Comparison of ENCODE assay signal across 8 cellular contexts in genomic region chr3:142027295-142027694, GRCh38.
DNase-seq lines count a peak whose midpoint lies in the region; ATAC-seq and TF ChIP-seq lines count a peak whose summit lies in the region.

No MANE protein-coding gene starts in this region.

- H3K4me3 ChIP-seq in PC-9: peak overlapping the region; percentile 39
- peak overlapping the region; percentile 62 for H3K4me3 ChIP-seq in fibroblast of mammary gland (ENCODE audit: control insufficient read depth, low read depth, low read length)
- H3K4me3 ChIP-seq in skeletal muscle satellite cell (ENCODE audit: low read length): peak overlapping the region; percentile 75

- H3K27ac ChIP-seq in PC-9: no peak overlapping the region

- no peaks in the 10 kb centered on the region for H4K20me1 ChIP-seq in PC-9 (ENCODE audit: insufficient read depth)

- H3K9me3 ChIP-seq in PC-9 (ENCODE audit: insufficient read depth, low read depth): no peaks in the 10 kb centered on the region
- no peaks in the 10 kb centered on the region for H3K9me3 ChIP-seq in skeletal muscle satellite cell (replicated peaks; ENCODE audit: low read length)

- no peaks in the 10 kb centered on the region for H3K27me3 ChIP-seq in PC-9 (ENCODE audit: insufficient read depth, low read depth)
- H3K27me3 ChIP-seq in skeletal muscle satellite cell (ENCODE audit: control insufficient read depth, insufficient read depth, low read length): no peaks in the 10 kb centered on the region

- no peaks in the 10 kb centered on the region for H3K4me1 ChIP-seq in PC-9 (replicated peaks; ENCODE audit: insufficient read depth)
- peaks cover 7% of the 10 kb centered on the region for H3K4me1 ChIP-seq in skeletal muscle satellite cell (ENCODE audit: control insufficient read depth, insufficient read depth, low read length)

- no TSS peak for BruUV-seq in PC-9 (replicated peaks; lab: Mats Ljungman, UMichigan)

- no peak for ATAC-seq in GM19324 (IDR thresholded peaks at IDR 0.05; ENCODE audit: low FRiP score, unreplicated experiment)
- no peak for ATAC-seq in GM19452 (IDR thresholded peaks at IDR 0.05; ENCODE audit: unreplicated experiment)

- H3K36me3 ChIP-seq in PC-9 (ENCODE audit: low read depth): no peaks in the 10 kb centered on the region
- no peaks in the 10 kb centered on the region for H3K36me3 ChIP-seq in skeletal muscle satellite cell (ENCODE audit: insufficient read depth, low read length)

- H3K9ac ChIP-seq in skeletal muscle satellite cell (ENCODE audit: low read depth, low read length): peak overlapping the region; percentile 19

- POLR2A ChIA-PET in PC-9 (lab: Charles Lee; ENCODE audit: unreplicated experiment): no interaction called here

- H3F3A ChIP-seq in PC-9 (ENCODE audit: insufficient read depth, low read depth): no peaks in the 10 kb centered on the region

- TF ChIP-seq CTCF in PC-9 (conservative IDR thresholded peaks at IDR 0.05) (no peak), fibroblast of mammary gland (conservative IDR thresholded peaks at IDR 0.05; ENCODE audit: control insufficient read depth, insufficient read depth, low read depth, low read length) (no peak)

- intact Hi-C loops in PC-9 (cut with micrococcal nuclease; ENCODE audit: unreplicated experiment): no loop called here

- DNase-seq in NCI-H2107 treated with DMSO at 0.1 percent for 48 hours (lab: John Stamatoyannopoulos, UW; ENCODE audit: unreplicated experiment) (peak; percentile 24), NCI-H2107 (lab: John Stamatoyannopoulos, UW) (no peak), PC-9 (no peak), fibroblast of mammary gland (ENCODE audit: low read depth) (peak; percentile 5), NCI-H2196 treated with DMSO at 0.1 percent for 48 hours (lab: John Stamatoyannopoulos, UW; ENCODE audit: unreplicated experiment) (no peak)

- no peak overlapping the region for H2AFZ ChIP-seq in PC-9

- H3K9me2 ChIP-seq in PC-9 (ENCODE audit: insufficient read depth): no peaks in the 10 kb centered on the region

- H3K4me2 ChIP-seq in PC-9: peak overlapping the region; percentile 45
- peak overlapping the region; percentile 80 for H3K4me2 ChIP-seq in skeletal muscle satellite cell (ENCODE audit: low read length)

- CTCF ChIA-PET in PC-9 (lab: Charles Lee): no interaction called here

- H3K79me2 ChIP-seq in PC-9 (ENCODE audit: low read depth): no peaks in the 10 kb centered on the region

Comparison
In these comparisons a context has a peak if more than half of its experiments do, and no peak if none do; other contexts are left out.
1. DNase-seq: peak in NCI-H2107 treated with DMSO at 0.1 percent for 48 hours (single experiment) and fibroblast of mammary gland (single experiment); none in NCI-H2107 (single experiment), PC-9 (0 of 2) and NCI-H2196 treated with DMSO at 0.1 percent for 48 hours (single experiment).
2. Peak in every context shown above with its lines, with median percentiles within 50 percentile points of each other: H3K4me3 ChIP-seq.